In the genomic region with DNA sequence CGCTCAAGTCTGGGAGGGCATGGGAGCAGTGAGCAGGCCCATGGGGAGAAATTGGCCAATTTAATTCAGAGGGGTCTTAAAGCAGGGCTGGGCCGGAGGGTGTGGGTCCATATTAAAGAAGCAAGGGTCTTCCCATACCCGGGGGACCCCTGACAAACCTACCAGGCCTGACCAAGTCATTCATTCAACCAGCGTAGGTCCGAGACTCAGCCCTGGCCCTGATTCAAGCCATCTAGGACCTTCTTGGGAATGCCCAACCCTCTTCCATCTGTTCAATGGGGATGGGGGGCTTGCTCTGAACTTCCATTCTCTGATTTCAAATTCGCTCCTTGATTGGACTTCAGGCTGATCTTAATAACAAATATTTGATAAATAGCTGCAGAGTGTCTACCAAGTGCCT, we compare ENCODE assay signal across 8 cellular contexts. TPM values are rescaled to one million over a fixed set of nuclear protein-coding genes. Genes with fewer than 3 reads are reported as not detected.
"Had no signal": no experiment of that assay in that cellular context is flagged by ENCODE, and none has a peak within 500 bp of the region (broad histone marks: within the 10 kb centered on the region; RNA-seq: fewer than 3 reads in every experiment).

No MANE protein-coding gene starts in this region.

- H3K4me3 Mint-ChIP-seq: GM23338, H9 had no signal

- ATAC-seq: GM23338, K562 had no signal

- H3K27ac ChIP-seq: HL-60 had no signal

- H3K4me2 ChIP-seq: GM23338 had no signal

- DNase-seq: H9, HCEC 1CT, IMR-90 had no signal

- H3K27ac Mint-ChIP-seq: GM23338 had no signal

- H3K9me3 Mint-ChIP-seq: GM23338, H9 had no signal

- H3K4me3 ChIP-seq: GM23338, K562 had no signal

RNA-seq across cellular contexts. Expression of a gene that starts 7.3 kb away (rescaled TPM):
- total RNA-seq: GM23338, H1, H9, HT1080, IMR-90, K562 had no signal
- polyA plus RNA-seq: GM23338, H1, IMR-90, K562 had no signal

RNA-seq across cellular contexts. Expression of a gene that starts 13.3 kb away (rescaled TPM):
- total RNA-seq: IMR-90, K562 had no signal
- polyA plus RNA-seq: GM23338, IMR-90, K562 had no signal
